In the genomic region with DNA sequence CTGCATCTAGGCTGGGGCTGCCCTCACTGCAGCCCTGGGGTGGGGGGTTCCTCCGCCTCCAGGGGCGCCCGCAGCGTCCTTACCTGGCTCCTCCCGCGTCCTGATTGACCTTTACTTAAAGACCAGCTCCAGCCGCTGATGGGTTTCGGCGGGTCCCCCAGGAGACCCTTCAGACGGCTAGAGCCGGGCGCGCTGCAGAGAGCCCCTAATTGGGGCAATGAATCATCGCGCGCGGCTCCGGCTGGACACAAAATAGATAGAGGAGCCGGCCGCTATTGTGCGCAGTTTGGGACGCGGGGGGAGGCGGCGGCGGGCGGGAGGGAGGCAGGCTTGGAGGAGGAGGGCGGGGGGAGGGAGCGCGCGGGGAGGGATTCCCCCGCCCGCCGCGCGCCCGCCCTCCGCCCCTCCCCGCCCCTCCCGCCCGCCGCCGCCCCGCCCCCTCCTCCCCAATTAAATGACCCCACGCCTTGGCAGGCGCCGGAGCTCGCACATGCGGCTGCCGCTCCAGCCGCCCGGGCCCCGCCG, we compare ENCODE assay signal across 8 cellular contexts. TPM values are rescaled to one million over a fixed set of nuclear protein-coding genes. Genes with fewer than 3 reads are reported as not detected.
A peak's percentile ranks its signal among the peaks of the same experiment; 100 is the strongest.
DNase-seq lines count a peak whose midpoint lies in the region; ATAC-seq, FAIRE-seq and TF ChIP-seq lines count a peak whose summit lies in the region.

No MANE protein-coding gene starts in this region.

- H3K27me3 Mint-ChIP-seq in astrocyte (ENCODE audit: low read depth, unreplicated experiment) = peaks cover 5% of the 10 kb centered on the region

- H3K27me3 ChIP-seq in A673 (replicated peaks; ENCODE audit: insufficient read depth, low read depth, low read length, poor library complexity) (no peaks in the 10 kb centered on the region), astrocyte (ENCODE audit: insufficient read depth, low read length) (peaks cover 3% of the 10 kb centered on the region), keratinocyte (ENCODE audit: control insufficient read depth, extremely low read depth, insufficient read depth, low read length) (peaks cover 11% of the 10 kb centered on the region), tibial nerve (peaks cover 0 to 13% of the 10 kb centered on the region in 2 donors)

- in situ Hi-C loops in GM13977 (cut with MboI; ENCODE audit: low pct_unique_long_range_greater_than_20kb, low sequenced_read_pairs, unreplicated experiment) = no loop called here

- peaks cover 38% of the 10 kb centered on the region for H3K4me1 Mint-ChIP-seq in astrocyte (ENCODE audit: low read depth, unreplicated experiment)

- POLR2A ChIA-PET in A673 (lab: Charles Lee; ENCODE audit: low non-redundant PET) = no interaction called here

- H3K36me3 ChIP-seq in A673 (ENCODE audit: insufficient read depth, low read length, poor library complexity, severe bottlenecking) (no peaks in the 10 kb centered on the region), astrocyte (ENCODE audit: insufficient read depth, low read length) (no peaks in the 10 kb centered on the region), keratinocyte (ENCODE audit: control insufficient read depth in 2 of 2, extremely low read depth in 1 of 2, insufficient read depth in 2 of 2, low read length in 2 of 2) (no peaks in the 10 kb centered on the region), tibial nerve (no peaks in the 10 kb centered on the region)

- H3K36me3 Mint-ChIP-seq in astrocyte (ENCODE audit: low read depth, unreplicated experiment) = peaks cover 6% of the 10 kb centered on the region

- H3K9ac ChIP-seq in astrocyte (ENCODE audit: low read length) (no peak overlapping the region), keratinocyte (ENCODE audit: control insufficient read depth, extremely low read depth, insufficient read depth, low read length) (no peak overlapping the region)

- peaks cover 33% of the 10 kb centered on the region for H3K79me2 ChIP-seq in astrocyte (ENCODE audit: insufficient read depth, low read length)
- peaks cover 2% of the 10 kb centered on the region for H3K79me2 ChIP-seq in keratinocyte (ENCODE audit: control insufficient read depth, insufficient read depth, low read length)

- no peaks in the 10 kb centered on the region for H3K9me1 ChIP-seq in keratinocyte (ENCODE audit: control insufficient read depth, extremely low read depth, insufficient read depth, low read length)

- H3K4me3 Mint-ChIP-seq in astrocyte (ENCODE audit: unreplicated experiment) = peak overlapping the region; percentile 54

- no peak overlapping the region for H2AFZ ChIP-seq in astrocyte (ENCODE audit: low read depth, low read length)
- H2AFZ ChIP-seq in keratinocyte (ENCODE audit: control insufficient read depth, low read length) = no peak overlapping the region

- H3K27ac ChIP-seq in A673 (ENCODE audit: low read depth, low read length, poor library complexity, severe bottlenecking) = no peak overlapping the region
- H3K27ac ChIP-seq in astrocyte (ENCODE audit: low read depth, low read length) = no peak overlapping the region
- H3K27ac ChIP-seq in keratinocyte (ENCODE audit: control insufficient read depth, insufficient read depth, low read length) = no peak overlapping the region
- H3K27ac ChIP-seq in tibial nerve = peak overlapping the region in 1 of 4 donors; percentile 39

- CTCF ChIA-PET in A673 (lab: Charles Lee) = no interaction called here

- no TSS peak for BruUV-seq in A673 (replicated peaks; lab: Mats Ljungman, UMichigan)

- dilution Hi-C loops in keratinocyte (cut with MboI; ENCODE audit: extremely low pct_ligation_motif_present, low sequenced_read_pairs) = no loop called here

- no peak for TF ChIP-seq POLR2A in tibial nerve (IDR thresholded peaks at IDR 0.05)

- no peak overlapping the region for H3K27ac Mint-ChIP-seq in astrocyte (ENCODE audit: unreplicated experiment)

- intact Hi-C loops in A673 (cut with micrococcal nuclease; ENCODE audit: unreplicated experiment) = no loop called here

- H3K9me3 ChIP-seq in A673 (ENCODE audit: low read depth, low read length, poor library complexity, severe bottlenecking) (no peaks in the 10 kb centered on the region), astrocyte (ENCODE audit: insufficient read depth, low read depth, low read length) (no peaks in the 10 kb centered on the region), keratinocyte (ENCODE audit: control insufficient read depth, low read depth, low read length) (no peaks in the 10 kb centered on the region), tibial nerve (no peaks in the 10 kb centered on the region)

- 10% methylated on average over 20 of the region's 54 CpGs; no CpG with 5 or more reads in 1 of the 2 donors for WGBS in tibial nerve, 2 donors

- H3K4me1 ChIP-seq in A673 (ENCODE audit: insufficient read depth, low read length, poor library complexity, severe bottlenecking) (peaks cover 38% of the 10 kb centered on the region), astrocyte (ENCODE audit: insufficient read depth, low read length) (peaks cover 40% of the 10 kb centered on the region), keratinocyte (ENCODE audit: control insufficient read depth, extremely low read depth, insufficient read depth, low read length) (peaks cover 43% of the 10 kb centered on the region), tibial nerve (peaks cover 0 to 89% (median 13%) of the 10 kb centered on the region in 4 donors)

- DNase-seq in A673 (ENCODE audit: low spot score) = peak; percentile 84
- peak; percentile 90 for DNase-seq in GM13977 (ENCODE audit: low spot score)
- no peak for DNase-seq in astrocyte (ENCODE audit: low read depth)
- DNase-seq in keratinocyte (ENCODE audit: low read depth, low spot score) = no peak
- peak; percentile 51 to 60 for DNase-seq in tibial nerve (ENCODE audit: low spot score in 2 of 2)
- DNase-seq in putamen (ENCODE audit: low spot score) = no peak
- DNase-seq in LoVo (ENCODE audit: low spot score) = no peak

- no peak for TF ChIP-seq CTCF in A673 (conservative IDR thresholded peaks at IDR 0.05; ENCODE audit: low read depth, low read length)
- TF ChIP-seq CTCF in GM13977 (IDR thresholded peaks at IDR 0.05; ENCODE audit: extremely low read depth, insufficient read depth, missing control alignments) = no peak
- no peak for TF ChIP-seq CTCF in astrocyte (IDR thresholded peaks at IDR 0.05; ENCODE audit: insufficient read depth, low read depth, low read length)
- no peak for TF ChIP-seq CTCF in keratinocyte (optimal IDR thresholded peaks at IDR 0.05 in 1 of 3, IDR thresholded peaks at IDR 0.05 in 1 of 3, conservative IDR thresholded peaks at IDR 0.05 in 1 of 3; ENCODE audit: extremely low read depth in 1 of 3, insufficient read depth in 2 of 3, low read length in 3 of 3)
- no peak for TF ChIP-seq CTCF in tibial nerve (IDR thresholded peaks at IDR 0.05)

- no peaks in the 10 kb centered on the region for H3K9me3 Mint-ChIP-seq in astrocyte (ENCODE audit: unreplicated experiment)

- H3K4me2 ChIP-seq in astrocyte (ENCODE audit: low read length) (peak overlapping the region; percentile 68), keratinocyte (ENCODE audit: control insufficient read depth, extremely low read depth, insufficient read depth, low read depth, low read length) (peak overlapping the region; percentile 27)

- ATAC-seq in HG02870 (IDR thresholded peaks at IDR 0.05; ENCODE audit: unreplicated experiment) = no peak

- peaks cover 10% of the 10 kb centered on the region for H4K20me1 ChIP-seq in astrocyte (ENCODE audit: insufficient read depth, low read length)
- no peaks in the 10 kb centered on the region for H4K20me1 ChIP-seq in keratinocyte (ENCODE audit: control insufficient read depth, extremely low read depth, insufficient read depth, low read length)

- H3K4me3 ChIP-seq in A673 (ENCODE audit: low read depth, low read length, poor library complexity, severe bottlenecking) (peak overlapping the region; percentile 43), astrocyte (ENCODE audit: insufficient read depth, low read depth, low read length) (peak overlapping the region; percentile 11), keratinocyte (ENCODE audit: control insufficient read depth in 2 of 3, extremely low read depth in 1 of 3, insufficient read depth in 2 of 3, low read depth in 1 of 3, low read length in 3 of 3) (no peak overlapping the region), tibial nerve (peak overlapping the region in 3 of 4 donors; percentile 18 to 65 (median 19))

- FAIRE-seq in astrocyte (lab: Jason Lieb, UNC) (no peak), keratinocyte (lab: Jason Lieb, UNC) (no peak)

- TF ChIP-seq EP300 in tibial nerve (IDR thresholded peaks at IDR 0.05) = no peak

RNA-seq across cellular contexts. Expression of a gene that starts 56.5 kb away (rescaled TPM):
- total RNA-seq in A673 (2021) (not detected in 2 replicates), astrocyte (not detected in 2 replicates), tibial nerve (not detected)
- polyA plus RNA-seq in keratinocyte = not detected in 3 replicates
- not detected for polyA plus RNA-seq in keratinocyte (2011; ENCODE audit: low read depth)
- not detected in 2 replicates for polyA plus RNA-seq in keratinocyte (2011; cell fraction: cytosol; rRNA removed)
- not detected in 2 replicates for polyA plus RNA-seq in keratinocyte (2011; cell fraction: nucleus; rRNA removed)
- not detected in 2 replicates for polyA plus RNA-seq in keratinocyte (2012; ENCODE audit: low replicate concordance)
- polyA minus RNA-seq in keratinocyte = not detected in 3 replicates
- polyA minus RNA-seq in keratinocyte (2011; cell fraction: cytosol; rRNA and poly(A)+ RNA removed) = not detected
- polyA minus RNA-seq in keratinocyte (2011; cell fraction: nucleus; rRNA and poly(A)+ RNA removed) = not detected in 2 replicates

Comparison
In these comparisons a context has a peak if more than half of its experiments do, and no peak if none do; other contexts are left out.
1. DNase-seq: peak in A673 (single experiment), GM13977 (single experiment) and tibial nerve (2 of 2); none in astrocyte (single experiment), keratinocyte (single experiment), putamen (single experiment) and LoVo (single experiment).
2. H3K4me3 ChIP-seq: peak in A673 (single experiment), astrocyte (single experiment) and tibial nerve (3 of 4); none in keratinocyte (0 of 3).